In the genomic region with DNA sequence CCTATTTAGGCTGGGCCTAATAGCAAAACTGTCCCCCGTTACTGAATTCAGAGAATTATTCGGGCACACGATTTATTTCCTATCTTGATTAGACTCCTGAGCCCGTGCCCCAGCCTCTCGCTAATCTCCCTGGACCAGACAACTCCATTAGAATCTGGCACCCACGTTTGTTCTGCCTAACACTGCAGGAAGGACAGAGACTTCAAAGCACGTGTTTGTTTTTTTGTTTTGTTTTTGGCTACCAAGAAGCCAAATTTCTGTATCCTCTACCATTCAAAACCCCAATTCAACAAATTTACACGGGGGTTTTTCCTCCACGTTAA, we compare ENCODE assay signal across 1 cellular context.
TF ChIP-seq lines count a peak whose summit lies in the region.

No MANE protein-coding gene starts in this region.

TF ChIP-seq in HepG2, 621 proteins besides CTCF, POLR2A, EP300 and RAD21:
- TF ChIP-seq, protein P1, sequence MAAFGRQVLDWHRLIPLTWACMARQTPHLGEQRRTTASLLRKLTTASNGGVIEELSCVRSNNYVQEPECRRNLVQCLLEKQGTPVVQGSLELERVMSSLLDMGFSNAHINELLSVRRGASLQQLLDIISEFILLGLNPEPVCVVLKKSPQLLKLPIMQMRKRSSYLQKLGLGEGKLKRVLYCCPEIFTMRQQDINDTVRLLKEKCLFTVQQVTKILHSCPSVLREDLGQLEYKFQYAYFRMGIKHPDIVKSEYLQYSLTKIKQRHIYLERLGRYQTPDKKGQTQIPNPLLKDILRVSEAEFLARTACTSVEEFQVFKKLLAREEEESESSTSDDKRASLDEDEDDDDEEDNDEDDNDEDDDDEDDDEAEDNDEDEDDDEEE (CRISPR knock-in tag; IDR thresholded peaks at IDR 0.05): no peak
- TF ChIP-seq ZMYM3 (CRISPR knock-in tag; IDR thresholded peaks at IDR 0.05) (no peak), PAWR (CRISPR knock-in tag; IDR thresholded peaks at IDR 0.05; ENCODE audit: borderline replicate concordance) (no peak), REL (CRISPR knock-in tag; conservative IDR thresholded peaks at IDR 0.05) (no peak), ZNF567 (CRISPR knock-in tag; IDR thresholded peaks at IDR 0.05; ENCODE audit: borderline replicate concordance) (no peak), SIX1 (CRISPR knock-in tag; IDR thresholded peaks at IDR 0.05; ENCODE audit: borderline replicate concordance) (no peak), SATB2 (CRISPR knock-in tag; IDR thresholded peaks at IDR 0.05) (no peak), ZNF136 (CRISPR knock-in tag; IDR thresholded peaks at IDR 0.05; ENCODE audit: low read depth) (no peak), SETDB1 (CRISPR knock-in tag; IDR thresholded peaks at IDR 0.05; ENCODE audit: borderline replicate concordance) (no peak), DNMT1 (CRISPR knock-in tag; IDR thresholded peaks at IDR 0.05) (no peak), ZNF431 (CRISPR knock-in tag; IDR thresholded peaks at IDR 0.05; ENCODE audit: borderline replicate concordance, low read depth) (no peak), ATAD3A (CRISPR knock-in tag; IDR thresholded peaks at IDR 0.05) (no peak)
- TF ChIP-seq, protein P2, sequence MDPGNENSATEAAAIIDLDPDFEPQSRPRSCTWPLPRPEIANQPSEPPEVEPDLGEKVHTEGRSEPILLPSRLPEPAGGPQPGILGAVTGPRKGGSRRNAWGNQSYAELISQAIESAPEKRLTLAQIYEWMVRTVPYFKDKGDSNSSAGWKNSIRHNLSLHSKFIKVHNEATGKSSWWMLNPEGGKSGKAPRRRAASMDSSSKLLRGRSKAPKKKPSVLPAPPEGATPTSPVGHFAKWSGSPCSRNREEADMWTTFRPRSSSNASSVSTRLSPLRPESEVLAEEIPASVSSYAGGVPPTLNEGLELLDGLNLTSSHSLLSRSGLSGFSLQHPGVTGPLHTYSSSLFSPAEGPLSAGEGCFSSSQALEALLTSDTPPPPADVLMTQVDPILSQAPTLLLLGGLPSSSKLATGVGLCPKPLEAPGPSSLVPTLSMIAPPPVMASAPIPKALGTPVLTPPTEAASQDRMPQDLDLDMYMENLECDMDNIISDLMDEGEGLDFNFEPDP (CRISPR knock-in tag; conservative IDR thresholded peaks at IDR 0.05): no peak
- TF ChIP-seq, protein P3, sequence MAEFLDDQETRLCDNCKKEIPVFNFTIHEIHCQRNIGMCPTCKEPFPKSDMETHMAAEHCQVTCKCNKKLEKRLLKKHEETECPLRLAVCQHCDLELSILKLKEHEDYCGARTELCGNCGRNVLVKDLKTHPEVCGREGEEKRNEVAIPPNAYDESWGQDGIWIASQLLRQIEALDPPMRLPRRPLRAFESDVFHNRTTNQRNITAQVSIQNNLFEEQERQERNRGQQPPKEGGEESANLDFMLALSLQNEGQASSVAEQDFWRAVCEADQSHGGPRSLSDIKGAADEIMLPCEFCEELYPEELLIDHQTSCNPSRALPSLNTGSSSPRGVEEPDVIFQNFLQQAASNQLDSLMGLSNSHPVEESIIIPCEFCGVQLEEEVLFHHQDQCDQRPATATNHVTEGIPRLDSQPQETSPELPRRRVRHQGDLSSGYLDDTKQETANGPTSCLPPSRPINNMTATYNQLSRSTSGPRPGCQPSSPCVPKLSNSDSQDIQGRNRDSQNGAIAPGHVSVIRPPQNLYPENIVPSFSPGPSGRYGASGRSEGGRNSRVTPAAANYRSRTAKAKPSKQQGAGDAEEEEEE (CRISPR knock-in tag; IDR thresholded peaks at IDR 0.05; ENCODE audit: borderline replicate concordance): no peak
- TF ChIP-seq, protein P4, sequence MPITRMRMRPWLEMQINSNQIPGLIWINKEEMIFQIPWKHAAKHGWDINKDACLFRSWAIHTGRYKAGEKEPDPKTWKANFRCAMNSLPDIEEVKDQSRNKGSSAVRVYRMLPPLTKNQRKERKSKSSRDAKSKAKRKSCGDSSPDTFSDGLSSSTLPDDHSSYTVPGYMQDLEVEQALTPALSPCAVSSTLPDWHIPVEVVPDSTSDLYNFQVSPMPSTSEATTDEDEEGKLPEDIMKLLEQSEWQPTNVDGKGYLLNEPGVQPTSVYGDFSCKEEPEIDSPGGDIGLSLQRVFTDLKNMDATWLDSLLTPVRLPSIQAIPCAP (CRISPR knock-in tag; IDR thresholded peaks at IDR 0.05; ENCODE audit: low read depth): no peak
- TF ChIP-seq, protein P5, sequence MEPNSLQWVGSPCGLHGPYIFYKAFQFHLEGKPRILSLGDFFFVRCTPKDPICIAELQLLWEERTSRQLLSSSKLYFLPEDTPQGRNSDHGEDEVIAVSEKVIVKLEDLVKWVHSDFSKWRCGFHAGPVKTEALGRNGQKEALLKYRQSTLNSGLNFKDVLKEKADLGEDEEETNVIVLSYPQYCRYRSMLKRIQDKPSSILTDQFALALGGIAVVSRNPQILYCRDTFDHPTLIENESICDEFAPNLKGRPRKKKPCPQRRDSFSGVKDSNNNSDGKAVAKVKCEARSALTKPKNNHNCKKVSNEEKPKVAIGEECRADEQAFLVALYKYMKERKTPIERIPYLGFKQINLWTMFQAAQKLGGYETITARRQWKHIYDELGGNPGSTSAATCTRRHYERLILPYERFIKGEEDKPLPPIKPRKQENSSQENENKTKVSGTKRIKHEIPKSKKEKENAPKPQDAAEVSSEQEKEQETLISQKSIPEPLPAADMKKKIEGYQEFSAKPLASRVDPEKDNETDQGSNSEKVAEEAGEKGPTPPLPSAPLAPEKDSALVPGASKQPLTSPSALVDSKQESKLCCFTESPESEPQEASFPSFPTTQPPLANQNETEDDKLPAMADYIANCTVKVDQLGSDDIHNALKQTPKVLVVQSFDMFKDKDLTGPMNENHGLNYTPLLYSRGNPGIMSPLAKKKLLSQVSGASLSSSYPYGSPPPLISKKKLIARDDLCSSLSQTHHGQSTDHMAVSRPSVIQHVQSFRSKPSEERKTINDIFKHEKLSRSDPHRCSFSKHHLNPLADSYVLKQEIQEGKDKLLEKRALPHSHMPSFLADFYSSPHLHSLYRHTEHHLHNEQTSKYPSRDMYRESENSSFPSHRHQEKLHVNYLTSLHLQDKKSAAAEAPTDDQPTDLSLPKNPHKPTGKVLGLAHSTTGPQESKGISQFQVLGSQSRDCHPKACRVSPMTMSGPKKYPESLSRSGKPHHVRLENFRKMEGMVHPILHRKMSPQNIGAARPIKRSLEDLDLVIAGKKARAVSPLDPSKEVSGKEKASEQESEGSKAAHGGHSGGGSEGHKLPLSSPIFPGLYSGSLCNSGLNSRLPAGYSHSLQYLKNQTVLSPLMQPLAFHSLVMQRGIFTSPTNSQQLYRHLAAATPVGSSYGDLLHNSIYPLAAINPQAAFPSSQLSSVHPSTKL (CRISPR knock-in tag; IDR thresholded peaks at IDR 0.05): no peak
- TF ChIP-seq, protein P6, sequence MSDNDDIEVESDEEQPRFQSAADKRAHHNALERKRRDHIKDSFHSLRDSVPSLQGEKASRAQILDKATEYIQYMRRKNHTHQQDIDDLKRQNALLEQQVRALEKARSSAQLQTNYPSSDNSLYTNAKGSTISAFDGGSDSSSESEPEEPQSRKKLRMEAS (IDR thresholded peaks at IDR 0.05): no peak
